Comparison of ENCODE assay signal across 28 cellular contexts in the genomic region with DNA sequence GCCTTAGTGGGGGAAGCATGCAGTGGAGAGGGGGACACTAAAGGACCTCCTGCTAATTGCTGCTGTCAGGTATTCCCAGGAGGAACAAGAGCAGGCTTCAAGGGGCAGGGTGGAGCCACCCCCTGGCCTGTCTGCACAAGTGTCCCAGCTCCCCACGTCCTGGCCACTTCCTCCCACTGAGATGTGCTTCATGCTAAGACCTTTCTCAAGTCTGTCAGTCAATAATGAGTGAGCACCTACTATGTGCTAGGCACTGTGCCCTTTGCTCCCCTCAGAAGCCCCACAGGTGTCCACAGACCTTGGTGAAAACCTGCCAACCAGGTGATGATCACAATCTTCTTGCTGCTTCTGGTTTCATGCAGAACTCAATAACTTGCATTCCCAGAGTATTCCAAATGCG.
"Had no signal": no experiment of that assay in that cellular context is flagged by ENCODE, and none has a peak within 500 bp of the region (broad histone marks: within the 10 kb centered on the region; RNA-seq: fewer than 3 reads in every experiment).

No MANE protein-coding gene starts in this region.

- H3K4me3 Mint-ChIP-seq: naive thymus-derived CD8-positive, alpha-beta T cell; nephron; stimulated activated naive B cell treated with anti-CD40 and anti-IgM and Interleukin-4, amounts not matched to agents 10 μg/mL and 1 μg/mL and 100 μg/mL, for 72 hours had no signal

- H3K27ac ChIP-seq: left lung, lower lobe of right lung, pancreas, prostate gland, skin epidermis, stomach, testis, thyroid gland, transverse colon, upper lobe of left lung, vagina had no signal

- ATAC-seq: left colon; left lung; lower lobe of right lung; naive thymus-derived CD8-positive, alpha-beta T cell; pancreas; right cardiac atrium; sciatic nerve; stimulated activated naive B cell treated with anti-CD40 and anti-IgM and Interleukin-4, amounts not matched to agents 10 μg/mL and 1 μg/mL and 100 μg/mL, for 72 hours; stimulated activated naive CD8-positive, alpha-beta T cell treated with anti-CD3 and anti-CD28 coated beads, Interleukin-15, Interleukin-2, amounts not matched to agents 100 U/mL and 50 U/mL, for 24 hours had no signal

- H3K4me1 Mint-ChIP-seq: stimulated activated naive B cell treated with anti-CD40 and anti-IgM and Interleukin-4, amounts not matched to agents 10 μg/mL and 1 μg/mL and 100 μg/mL, for 72 hours had no signal

- H3K36me3 Mint-ChIP-seq: naive thymus-derived CD8-positive, alpha-beta T cell; stimulated activated naive B cell treated with anti-CD40 and anti-IgM and Interleukin-4, amounts not matched to agents 10 μg/mL and 1 μg/mL and 100 μg/mL, for 72 hours had no signal

- H3K4me3 ChIP-seq: left lung, lower lobe of right lung, pancreas, prostate gland, skin epidermis, stomach, testis, thyroid gland, transverse colon, upper lobe of left lung, vagina had no signal

- H3K36me3 ChIP-seq: left lung, lower lobe of right lung, pancreas, prostate gland, stomach, thyroid gland, transverse colon, upper lobe of left lung, vagina had no signal

- H3K9me3 Mint-ChIP-seq: naive thymus-derived CD8-positive, alpha-beta T cell; nephron; stimulated activated naive B cell treated with anti-CD40 and anti-IgM and Interleukin-4, amounts not matched to agents 10 μg/mL and 1 μg/mL and 100 μg/mL, for 72 hours had no signal

- H3K4me1 ChIP-seq: left lung, lower lobe of right lung, prostate gland, thyroid gland, transverse colon, upper lobe of left lung, vagina had no signal

- H3K27me3 ChIP-seq: left lung, pancreas, testis, thyroid gland, transverse colon, upper lobe of left lung, vagina had no signal

- H3K27ac Mint-ChIP-seq: naive thymus-derived CD8-positive, alpha-beta T cell; nephron; stimulated activated naive B cell treated with anti-CD40 and anti-IgM and Interleukin-4, amounts not matched to agents 10 μg/mL and 1 μg/mL and 100 μg/mL, for 72 hours had no signal

- DNase-seq: hippocampal formation; kidney; left colon; left lung; lower lobe of right lung; mammary epithelial cell; mesenchymal stem cell; naive thymus-derived CD8-positive, alpha-beta T cell; nucleus accumbens; pancreas; posterior cingulate gyrus; right cardiac atrium; stimulated activated CD4-positive, alpha-beta T cell treated with anti-CD3 and anti-CD28 coated beads, Interleukin-12 subunit alpha, Interleukin-12 subunit beta, amount 100 ng/mL, for 4 hours; stimulated activated CD4-positive, alpha-beta T cell treated with anti-CD3 and anti-CD28 coated beads, Interleukin-15, amount 100 ng/mL, for 24 hours; stimulated activated CD4-positive, alpha-beta T cell treated with anti-CD3 and anti-CD28 coated beads, Interleukin-2, amount 100 ng/mL, for 24 hours; stimulated activated CD4-positive, alpha-beta T cell treated with anti-CD3 and anti-CD28 coated beads, Interleukin-4, amount 100 ng/mL, for 1 hour; stimulated activated naive B cell treated with anti-CD40 and anti-IgM and Interleukin-4, amounts not matched to agents 10 μg/mL and 1 μg/mL and 100 μg/mL, for 72 hours; stimulated activated naive CD8-positive, alpha-beta T cell treated with anti-CD3 and anti-CD28 coated beads, Interleukin-15, Interleukin-2, amounts not matched to agents 100 U/mL and 50 U/mL, for 24 hours; stomach; testis; thyroid gland; transverse colon; upper lobe of left lung had no signal

- H3K9me3 ChIP-seq: left lung, lower lobe of right lung, pancreas, prostate gland, stomach, testis, thyroid gland, transverse colon, upper lobe of left lung, vagina had no signal
